Comparison of ENCODE assay signal across 1 cellular context in the genomic region with DNA sequence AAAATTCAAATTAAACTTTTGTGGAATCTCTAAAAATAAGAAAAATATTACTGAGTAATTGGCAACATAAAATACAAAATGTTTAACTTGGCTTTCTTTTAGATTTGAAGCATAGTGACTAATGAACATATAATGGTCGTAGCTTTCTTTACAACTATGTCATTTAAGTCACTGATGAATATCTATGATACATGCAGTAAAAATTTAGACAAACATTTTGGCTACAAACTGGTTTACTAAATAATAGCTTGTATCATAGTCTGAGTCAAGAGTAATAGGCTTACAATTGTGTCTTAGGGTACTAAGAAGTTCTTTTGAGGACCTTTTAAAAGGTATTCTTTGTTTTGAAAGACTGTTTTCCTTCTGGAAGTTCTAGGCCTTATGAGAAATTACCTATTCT.
TF ChIP-seq lines count a peak whose summit lies in the region.

No MANE protein-coding gene starts in this region.

TF ChIP-seq in endothelial cell of umbilical vein, 7 proteins besides CTCF, POLR2A, EP300 and RAD21 (continued from another document):
- TF ChIP-seq JUN (IDR thresholded peaks at IDR 0.05; ENCODE audit: borderline replicate concordance, insufficient read depth, insufficient read length, low read depth): peak; percentile 45
TF ChIP-seq in endothelial cell of umbilical vein: peak in this region for 3.
